8 cellular contexts compared by ENCODE assay signal in the genomic region with DNA sequence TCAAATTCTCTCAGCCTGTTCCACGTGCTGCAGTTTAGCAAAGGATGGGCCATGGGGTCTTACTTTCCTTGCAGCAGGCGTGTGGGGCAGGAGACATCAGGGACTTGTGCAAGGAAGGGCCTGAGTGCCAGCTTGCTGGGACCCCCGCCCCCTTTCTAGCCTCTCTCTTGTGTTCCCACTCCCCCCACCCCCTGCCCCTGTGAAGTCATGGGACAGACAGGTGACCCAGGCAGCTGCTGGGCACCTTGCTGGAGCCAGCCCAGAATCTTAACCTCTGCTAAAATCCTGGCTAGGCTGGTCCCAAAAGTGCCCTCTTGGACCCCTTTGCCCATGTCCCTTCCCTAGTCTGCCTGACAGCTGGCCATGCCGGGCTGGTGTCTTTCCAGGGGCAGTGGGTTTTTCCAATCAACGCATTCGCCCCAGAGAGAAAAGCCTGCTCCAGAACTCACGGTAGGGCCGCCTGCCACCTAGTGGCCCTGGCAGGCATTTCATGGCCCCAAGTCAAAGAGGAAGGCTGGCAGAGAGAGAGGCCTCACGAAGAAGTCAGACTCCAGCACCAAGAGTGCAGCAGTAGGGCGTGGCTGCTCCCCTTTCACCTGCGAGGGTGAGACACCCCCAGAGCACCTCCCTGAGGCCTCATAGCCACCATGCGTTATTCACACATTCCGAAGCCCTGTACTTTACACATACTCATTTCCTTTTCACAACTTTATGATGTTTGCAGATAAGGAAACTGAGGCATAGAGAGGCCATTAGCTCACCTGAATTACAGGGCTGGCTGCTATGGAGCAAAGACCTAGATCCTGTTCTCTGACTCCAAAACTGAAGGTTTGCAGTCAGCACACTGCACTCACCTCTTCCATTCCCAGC.
A peak's percentile ranks its signal among the peaks of the same experiment; 100 is the strongest.
DNase-seq lines count a peak whose midpoint lies in the region; ATAC-seq and TF ChIP-seq lines count a peak whose summit lies in the region.

No MANE protein-coding gene starts in this region.

- ATAC-seq in activated T-cell treated with anti-CD3 and anti-CD28 coated beads, Interleukin-2, amount 50 U/mL, for 72 hours (replicated peaks in 1 of 2), result peak in 1 of 2 donors; percentile 34
- no peak for ATAC-seq in stimulated activated naive CD8-positive, alpha-beta T cell treated with anti-CD3 and anti-CD28 coated beads, Interleukin-15, amount 100 ng/mL, for 72 hours
- ATAC-seq in HG02981 (IDR thresholded peaks at IDR 0.05; ENCODE audit: unreplicated experiment), result no peak

- no peaks in the 10 kb centered on the region for H3K27me3 ChIP-seq in CD8-positive, alpha-beta memory T cell (ENCODE audit: insufficient read depth, low read length, poor library complexity, severe bottlenecking)
- H3K27me3 ChIP-seq in PC-9 (ENCODE audit: insufficient read depth, low read depth), result no peaks in the 10 kb centered on the region

- TF ChIP-seq CTCF in PC-9 (conservative IDR thresholded peaks at IDR 0.05) (peak; percentile 98), nephron progenitor cell (IDR thresholded peaks at IDR 0.05) (peak; percentile 95)

- DNase-seq in CD8-positive, alpha-beta memory T cell, result peak; percentile 54 to 82 (median 66)
- DNase-seq in HT1080 (ENCODE audit: low read depth) (peak; percentile 72), PC-9 (peak; percentile 76 to 89), fibroblast of gingiva (ENCODE audit: low read depth) (peak; percentile 64), nephron progenitor cell (peak; percentile 77)
- DNase-seq in activated T-cell treated with anti-CD3 and anti-CD28 coated beads, Interleukin-2, amount 50 U/mL, for 72 hours, result peak; percentile 74 to 82
- DNase-seq in stimulated activated naive CD8-positive, alpha-beta T cell treated with anti-CD3 and anti-CD28 coated beads, Interleukin-15, amount 100 ng/mL, for 72 hours, result peak; percentile 74 to 80

- H3K4me3 Mint-ChIP-seq in CD8-positive, alpha-beta memory T cell, result peak overlapping the region in 3 of 7 donors; percentile 16 to 50 (median 48)
- no peak overlapping the region for H3K4me3 Mint-ChIP-seq in activated T-cell treated with anti-CD3 and anti-CD28 coated beads, Interleukin-2, amount 50 U/mL, for 72 hours
- H3K4me3 Mint-ChIP-seq in nephron progenitor cell, result no peak overlapping the region
- H3K4me3 Mint-ChIP-seq in stimulated activated naive CD8-positive, alpha-beta T cell treated with anti-CD3 and anti-CD28 coated beads, Interleukin-15, amount 100 ng/mL, for 72 hours, result no peak overlapping the region

- intact Hi-C loops in PC-9 (cut with micrococcal nuclease; ENCODE audit: unreplicated experiment), result loop anchor here (2.0 to 5.0 kb wide), 2 partner anchors 74 to 176 kb away; no protein-coding TSS in a partner anchor

- H4K20me1 ChIP-seq in PC-9 (ENCODE audit: insufficient read depth), result no peaks in the 10 kb centered on the region

- H2AFZ ChIP-seq in PC-9, result no peak overlapping the region

- peaks cover 65% of the 10 kb centered on the region for H3K36me3 ChIP-seq in CD8-positive, alpha-beta memory T cell (ENCODE audit: insufficient read depth, low read length)
- H3K36me3 ChIP-seq in PC-9 (ENCODE audit: low read depth), result 0 out of 2 replicates have a peak, but pooled peaks cover 4% of the 10 kb centered on the region

- H3K27ac ChIP-seq in CD8-positive, alpha-beta memory T cell (ENCODE audit: low read depth, low read length), result no peak overlapping the region
- H3K27ac ChIP-seq in PC-9, result peak overlapping the region; percentile 75

- BruUV-seq in PC-9 (replicated peaks; lab: Mats Ljungman, UMichigan), result no TSS peak

- H3K36me3 Mint-ChIP-seq in CD8-positive, alpha-beta memory T cell, result peaks cover 6 to 82% (median 10%) of the 10 kb centered on the region in 3 donors
- peaks cover 17 to 38% of the 10 kb centered on the region in 2 donors for H3K36me3 Mint-ChIP-seq in activated T-cell treated with anti-CD3 and anti-CD28 coated beads, Interleukin-2, amount 50 U/mL, for 72 hours (ENCODE audit: insufficient read depth in 2 of 2)
- no peaks in the 10 kb centered on the region for H3K36me3 Mint-ChIP-seq in nephron progenitor cell (ENCODE audit: low read depth)

- H3K27ac Mint-ChIP-seq in CD8-positive, alpha-beta memory T cell, result peak overlapping the region; percentile 81 to 97 (median 90)
- H3K27ac Mint-ChIP-seq in activated T-cell treated with anti-CD3 and anti-CD28 coated beads, Interleukin-2, amount 50 U/mL, for 72 hours, result peak overlapping the region; percentile 46
- H3K27ac Mint-ChIP-seq in nephron progenitor cell, result no peak overlapping the region
- H3K27ac Mint-ChIP-seq in stimulated activated naive CD8-positive, alpha-beta T cell treated with anti-CD3 and anti-CD28 coated beads, Interleukin-15, amount 100 ng/mL, for 72 hours, result peak overlapping the region in 1 of 2 donors; percentile 76

- no peaks in the 10 kb centered on the region for H3K9me3 ChIP-seq in CD8-positive, alpha-beta memory T cell (ENCODE audit: low read length)
- no peaks in the 10 kb centered on the region for H3K9me3 ChIP-seq in PC-9 (ENCODE audit: insufficient read depth, low read depth)

- peaks cover 28% of the 10 kb centered on the region for H3K4me1 ChIP-seq in CD8-positive, alpha-beta memory T cell (ENCODE audit: insufficient read depth, low read length)
- peaks cover 8% of the 10 kb centered on the region for H3K4me1 ChIP-seq in PC-9 (replicated peaks; ENCODE audit: insufficient read depth)

- H3K4me1 Mint-ChIP-seq in CD8-positive, alpha-beta memory T cell, result peaks cover 24 to 32% (median 24%) of the 10 kb centered on the region in 3 donors
- peaks cover 37% of the 10 kb centered on the region for H3K4me1 Mint-ChIP-seq in activated T-cell treated with anti-CD3 and anti-CD28 coated beads, Interleukin-2, amount 50 U/mL, for 72 hours (ENCODE audit: low read depth)
- no peaks in the 10 kb centered on the region for H3K4me1 Mint-ChIP-seq in nephron progenitor cell
- peaks cover 68% of the 10 kb centered on the region for H3K4me1 Mint-ChIP-seq in stimulated activated naive CD8-positive, alpha-beta T cell treated with anti-CD3 and anti-CD28 coated beads, Interleukin-15, amount 100 ng/mL, for 72 hours

- H3K4me2 ChIP-seq in PC-9, result peak overlapping the region; percentile 15; the same call in 1 of the 2 replicates

- no peaks in the 10 kb centered on the region for H3K9me2 ChIP-seq in PC-9 (ENCODE audit: insufficient read depth)

- H3F3A ChIP-seq in PC-9 (ENCODE audit: insufficient read depth, low read depth), result peaks cover 5% of the 10 kb centered on the region; the same call in 1 of the 2 replicates

- H3K27me3 Mint-ChIP-seq in CD8-positive, alpha-beta memory T cell, result peaks cover 0 to 2% of the 10 kb centered on the region in 2 donors
- H3K27me3 Mint-ChIP-seq in activated T-cell treated with anti-CD3 and anti-CD28 coated beads, Interleukin-2, amount 50 U/mL, for 72 hours (ENCODE audit: low read depth), result no peaks in the 10 kb centered on the region
- H3K27me3 Mint-ChIP-seq in nephron progenitor cell (ENCODE audit: low read depth, poor library complexity), result peaks cover 13% of the 10 kb centered on the region
- no peaks in the 10 kb centered on the region for H3K27me3 Mint-ChIP-seq in stimulated activated naive CD8-positive, alpha-beta T cell treated with anti-CD3 and anti-CD28 coated beads, Interleukin-15, amount 100 ng/mL, for 72 hours

- H3K9me3 Mint-ChIP-seq in CD8-positive, alpha-beta memory T cell, result no peaks in the 10 kb centered on the region
- H3K9me3 Mint-ChIP-seq in activated T-cell treated with anti-CD3 and anti-CD28 coated beads, Interleukin-2, amount 50 U/mL, for 72 hours, result peaks cover 0 to 1% of the 10 kb centered on the region in 2 donors
- H3K9me3 Mint-ChIP-seq in nephron progenitor cell, result no peaks in the 10 kb centered on the region
- H3K9me3 Mint-ChIP-seq in stimulated activated naive CD8-positive, alpha-beta T cell treated with anti-CD3 and anti-CD28 coated beads, Interleukin-15, amount 100 ng/mL, for 72 hours, result peaks cover 5 to 10% of the 10 kb centered on the region in 2 donors

- H3K4me3 ChIP-seq in CD8-positive, alpha-beta memory T cell (ENCODE audit: low read length), result no peak overlapping the region
- H3K4me3 ChIP-seq in PC-9, result no peak overlapping the region

- CTCF ChIA-PET in CD8-positive, alpha-beta memory T cell (lab: Charles Lee), result interaction anchor here (0.7 to 3.7 kb wide), 24 partner anchors 10 to 560 kb away, joined by 3 to 35 read pairs (median 4); a partner anchor contains a TSS
- CTCF ChIA-PET in PC-9 (lab: Charles Lee), result interaction anchor here (0.7 kb wide), 1 partner anchor 12 kb away, joined by 3 read pairs; no protein-coding TSS in a partner anchor

- POLR2A ChIA-PET in CD8-positive, alpha-beta memory T cell (lab: Charles Lee), result no interaction called here
- POLR2A ChIA-PET in PC-9 (lab: Charles Lee; ENCODE audit: unreplicated experiment), result no interaction called here

- H3K79me2 ChIP-seq in PC-9 (ENCODE audit: low read depth), result no peaks in the 10 kb centered on the region
